15 cellular contexts compared by ENCODE assay signal in genomic region chr6:16909599-16910360, GRCh38.
DNase-seq lines count a peak whose midpoint lies in the region; ATAC-seq and TF ChIP-seq lines count a peak whose summit lies in the region.
"Had no signal": no experiment of that assay in that cellular context is flagged by ENCODE, and none has a peak within 500 bp of the region (broad histone marks: within the 10 kb centered on the region; RNA-seq: fewer than 3 reads in every experiment).

No MANE protein-coding gene starts in this region.

- H3K4me3 ChIP-seq in RWPE2 (ENCODE audit: severe bottlenecking) = no peak overlapping the region
- no peak overlapping the region for H3K4me3 ChIP-seq in fibroblast of the aortic adventitia (ENCODE audit: low read depth, low read length)
- H3K4me3 ChIP-seq in smooth muscle cell = no peak overlapping the region
- H3K4me3 ChIP-seq: HAP-1, SK-N-MC had no signal

- H3K36me3 ChIP-seq in RWPE2 (ENCODE audit: low read depth) (no peaks in the 10 kb centered on the region), smooth muscle cell (ENCODE audit: low read depth) (no peaks in the 10 kb centered on the region)
- H3K36me3 ChIP-seq: HAP-1 had no signal

- no peak overlapping the region for H3K9ac ChIP-seq in smooth muscle cell (ENCODE audit: low read depth)

- H3F3A ChIP-seq in smooth muscle cell (ENCODE audit: low read depth) = no peaks in the 10 kb centered on the region

- H2AFZ ChIP-seq in smooth muscle cell (ENCODE audit: low read depth) = no peak overlapping the region

- WGBS in smooth muscle cell (ENCODE audit: low lambda C conversion rate) = 48% methylated on average over 4 of the region's 4 CpGs

- H3K9me3 ChIP-seq in RWPE2 (ENCODE audit: severe bottlenecking) (peaks cover 11% of the 10 kb centered on the region), smooth muscle cell (replicated peaks; ENCODE audit: low read depth) (no peaks in the 10 kb centered on the region)

- peak; percentile 51; the same call in 2 of the 3 replicates for ATAC-seq in RWPE2 (ENCODE audit: low read depth)
- ATAC-seq in GM18517 (IDR thresholded peaks at IDR 0.05; ENCODE audit: unreplicated experiment) = no peak

- no peaks in the 10 kb centered on the region for H3K79me2 ChIP-seq in smooth muscle cell (ENCODE audit: low read depth)

- no peaks in the 10 kb centered on the region for H3K4me1 ChIP-seq in RWPE2 (ENCODE audit: insufficient read depth, poor library complexity, severe bottlenecking)
- H3K4me1 ChIP-seq in smooth muscle cell (ENCODE audit: low read depth) = no peaks in the 10 kb centered on the region
- H3K4me1 ChIP-seq: HAP-1 had no signal

- H3K27ac ChIP-seq in RWPE2 (ENCODE audit: poor library complexity, severe bottlenecking) (peak overlapping the region; percentile 39), smooth muscle cell (ENCODE audit: low read depth) (peak overlapping the region; percentile 78)
- H3K27ac ChIP-seq: HL-60, SK-N-MC had no signal

- no peaks in the 10 kb centered on the region for H3K27me3 ChIP-seq in RWPE2 (ENCODE audit: insufficient read depth, poor library complexity, severe bottlenecking)
- no peaks in the 10 kb centered on the region for H3K27me3 ChIP-seq in smooth muscle cell (ENCODE audit: low read depth)

- no peak for TF ChIP-seq CTCF in RWPE2 (IDR thresholded peaks at IDR 0.05; ENCODE audit: poor library complexity, severe bottlenecking)
- no peak for TF ChIP-seq CTCF in fibroblast of the aortic adventitia (IDR thresholded peaks at IDR 0.05; ENCODE audit: insufficient read depth, low read length)
- no peak for TF ChIP-seq CTCF in smooth muscle cell (IDR thresholded peaks at IDR 0.05; ENCODE audit: borderline replicate concordance, insufficient read depth, poor library complexity, severe bottlenecking)

- H4K20me1 ChIP-seq in smooth muscle cell (ENCODE audit: low read depth) = no peaks in the 10 kb centered on the region

- peak overlapping the region; percentile 5 for H3K4me2 ChIP-seq in smooth muscle cell

- DNase-seq in GM04503 (ENCODE audit: low read depth) = peak; percentile 87
- no peak for DNase-seq in RWPE2 (ENCODE audit: low spot score)
- peak; percentile 58 for DNase-seq in fibroblast of the aortic adventitia (ENCODE audit: low read depth)
- no peak for DNase-seq in smooth muscle cell (lab: John Stamatoyannopoulos, UW; ENCODE audit: unreplicated experiment)
- DNase-seq in HuH-7 (ENCODE audit: low spot score) = no peak
- no peak for DNase-seq in activated gamma-delta T cell treated with Interleukin-2 at 50 U/mL for 16 hours
- DNase-seq: activated gamma-delta T cell; MM.1S; NCI-H2171; nephron progenitor cell; stimulated activated CD4-positive, alpha-beta T cell treated with anti-CD3 and anti-CD28 coated beads, Interleukin-2, amount 100 ng/mL, for 48 hours had no signal

Comparison
In these comparisons a context has a peak if more than half of its experiments do, and no peak if none do; other contexts are left out.
1. DNase-seq: peak in GM04503 (single experiment) and fibroblast of the aortic adventitia (single experiment); none in RWPE2 (single experiment), smooth muscle cell (single experiment), HuH-7 (single experiment) and activated gamma-delta T cell treated with Interleukin-2 at 50 U/mL for 16 hours (single experiment).